ENCODE assay signal across 13 cellular contexts in the genomic region with DNA sequence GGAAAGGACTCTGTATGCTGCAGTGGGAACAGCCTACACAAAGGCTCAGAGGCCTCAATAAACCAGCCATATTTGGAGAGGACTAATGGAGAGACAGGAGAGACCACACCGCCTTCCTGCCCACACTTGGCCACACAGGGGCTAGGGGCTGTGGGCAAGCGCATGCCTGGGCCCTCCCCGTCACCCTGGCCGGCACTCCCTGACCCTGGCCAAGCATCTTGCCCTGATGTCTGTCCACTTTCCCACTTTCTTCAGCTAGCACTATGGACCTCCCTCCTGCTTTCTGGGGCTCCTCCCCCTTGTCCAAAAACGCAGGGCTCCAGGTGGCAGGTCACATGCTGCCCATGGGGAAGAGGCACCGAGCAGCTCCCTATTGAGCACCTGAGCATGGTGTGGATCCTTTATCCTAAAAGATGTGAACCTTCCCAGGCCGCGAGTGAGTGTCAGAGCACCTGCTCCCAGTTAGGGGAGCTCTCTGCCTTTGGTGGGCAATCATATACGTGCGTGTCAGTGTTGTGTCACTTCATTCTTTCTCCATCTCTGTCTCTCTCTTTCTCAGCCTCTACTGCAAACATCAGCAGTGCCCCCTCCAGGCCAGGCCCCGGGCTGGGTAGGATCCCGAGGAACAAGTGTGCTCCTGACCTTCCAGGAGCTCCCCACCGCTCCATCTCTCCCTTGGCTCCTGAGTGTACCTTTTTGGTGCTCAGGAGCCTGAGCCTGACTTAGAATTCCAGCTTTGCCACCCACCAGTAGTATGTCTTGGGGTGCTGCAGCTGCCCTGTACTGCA.
DNase-seq lines count a peak whose midpoint lies in the region; ATAC-seq, FAIRE-seq and TF ChIP-seq lines count a peak whose summit lies in the region.
"Had no signal": no experiment of that assay in that cellular context is flagged by ENCODE, and none has a peak within 500 bp of the region (broad histone marks: within the 10 kb centered on the region; RNA-seq: fewer than 3 reads in every experiment).

No MANE protein-coding gene starts in this region.

- no peaks in the 10 kb centered on the region for H3K79me2 ChIP-seq in K562 (ENCODE audit: control insufficient read depth, insufficient read depth, low read length)

- H3K27ac Mint-ChIP-seq in naive thymus-derived CD4-positive, alpha-beta T cell, result peak overlapping the region in 7 of 9 donors; percentile 1 to 93 (median 75)

- H3K9me3 ChIP-seq in K562 (replicated peaks; ENCODE audit: control insufficient read depth, insufficient read depth, low read depth, low read length), result no peaks in the 10 kb centered on the region
- H3K9me3 ChIP-seq in naive thymus-derived CD4-positive, alpha-beta T cell (ENCODE audit: control insufficient read depth in 2 of 3, low read length in 3 of 3), result no peaks in the 10 kb centered on the region
- H3K9me3 ChIP-seq: mucosa of descending colon had no signal

- H3K4me1 Mint-ChIP-seq in naive thymus-derived CD4-positive, alpha-beta T cell, result peaks cover 52 to 87% (median 70%) of the 10 kb centered on the region in 7 donors

- peaks cover 44% of the 10 kb centered on the region; the same call in 2 of the 3 replicates for H3K36me3 ChIP-seq in K562 (ENCODE audit: control insufficient read depth, insufficient read depth, low read length)
- no peaks in the 10 kb centered on the region for H3K36me3 ChIP-seq in naive thymus-derived CD4-positive, alpha-beta T cell (ENCODE audit: control insufficient read depth in 2 of 3, insufficient read depth in 3 of 3, low read length in 3 of 3)

- peaks cover 59 to 71% of the 10 kb centered on the region in 2 experiments for H3K4me1 ChIP-seq in K562 (replicated peaks in 1 of 2; ENCODE audit: control insufficient read depth in 2 of 2, insufficient read depth in 2 of 2, low read length in 2 of 2)
- H3K4me1 ChIP-seq in naive thymus-derived CD4-positive, alpha-beta T cell (ENCODE audit: control insufficient read depth in 2 of 2, insufficient read depth in 2 of 2, low read length in 2 of 2), result peaks cover 11 to 51% of the 10 kb centered on the region in 2 donors

- 84% methylated on average over 13 of the region's 13 CpGs for WGBS in K562 (ENCODE audit: insufficient coverage, low coverage, missing lambda C conversion rate)

- peak overlapping the region in 1 of 10 donors; percentile 16 for H3K4me3 Mint-ChIP-seq in naive thymus-derived CD4-positive, alpha-beta T cell

- H4K20me1 ChIP-seq in K562 (replicated peaks; ENCODE audit: control insufficient read depth, insufficient read depth, low read length), result no peaks in the 10 kb centered on the region

- no peaks in the 10 kb centered on the region for H3K27me3 ChIP-seq in K562 (ENCODE audit: control insufficient read depth in 2 of 2, insufficient read depth in 2 of 2, low read length in 2 of 2)
- no peaks in the 10 kb centered on the region for H3K27me3 ChIP-seq in naive thymus-derived CD4-positive, alpha-beta T cell (ENCODE audit: control insufficient read depth in 2 of 2, insufficient read depth in 2 of 2, low read length in 2 of 2)

- POLR2A ChIA-PET in AG04449 (lab: Yijun Ruan, JAX) (interaction anchor here (0.6 to 1.0 kb wide), 2 partner anchors 9 to 13 kb away, joined by 4 read pairs; no protein-coding TSS in a partner anchor), K562 (lab: Yijun Ruan, JAX) (interaction anchor here (0.7 to 3.1 kb wide), 5 partner anchors 10 to 76 kb away, joined by 3 to 19 read pairs (median 3); no protein-coding TSS in a partner anchor)
- POLR2A ChIA-PET in naive thymus-derived CD4-positive, alpha-beta T cell (lab: Charles Lee), result no interaction called here

- DNase-seq in AG04449 (ENCODE audit: low read depth, low spot score) (no peak), GM13977 (ENCODE audit: low spot score) (no peak), K562 (ENCODE audit: extremely low read depth in 1 of 4, low spot score in 3 of 4) (no peak), UCSD-AML1 (lab: John Stamatoyannopoulos, UW; ENCODE audit: unreplicated experiment) (no peak), NCI-H748 treated with DMSO at 0.1 percent for 48 hours (lab: John Stamatoyannopoulos, UW) (no peak), NCI-H226 (no peak)
- no peak for DNase-seq in naive thymus-derived CD4-positive, alpha-beta T cell
- DNase-seq: activated T-cell treated with anti-CD3 and anti-CD28 coated beads for 4 hours, cerebellar nuclear complex, mucosa of descending colon, small intestine had no signal

- H3K27me3 Mint-ChIP-seq in naive thymus-derived CD4-positive, alpha-beta T cell, result no peaks in the 10 kb centered on the region

- TF ChIP-seq EP300 in K562 (IDR thresholded peaks at IDR 0.05; ENCODE audit: low read length), result no peak

- no peak for FAIRE-seq in K562 (lab: Jason Lieb, UNC)
- FAIRE-seq: GM12892, small intestine had no signal

- peak overlapping the region in 1 of 2 experiments; percentile 47; a peak in 2 of 4 replicates for H3K9ac ChIP-seq in K562 (ENCODE audit: insufficient read depth in 1 of 2, low read depth in 2 of 2, low read length in 2 of 2)

- no peak overlapping the region for H2AFZ ChIP-seq in K562 (ENCODE audit: low read depth, low read length)

- CTCF ChIA-PET in AG04449 (lab: Yijun Ruan, JAX), result interaction anchor here (0.7 to 3.1 kb wide), 4 partner anchors 11 to 54 kb away, joined by 3 to 16 read pairs (median 5); no protein-coding TSS in a partner anchor
- CTCF ChIA-PET in K562 (lab: Yijun Ruan, JAX; ENCODE audit: low intra/inter-chr PET ratio), result no interaction called here
- CTCF ChIA-PET in naive thymus-derived CD4-positive, alpha-beta T cell (lab: Charles Lee), result no interaction called here

- peak; percentile 8 for TF ChIP-seq CTCF in AG04449 (IDR thresholded peaks at IDR 0.05; ENCODE audit: insufficient read depth, low read length, missing control alignments)
- peak; percentile 31 for TF ChIP-seq CTCF in GM13977 (IDR thresholded peaks at IDR 0.05; ENCODE audit: extremely low read depth, insufficient read depth, missing control alignments)
- TF ChIP-seq CTCF in K562 (IDR thresholded peaks at IDR 0.05 in 2 of 3, conservative IDR thresholded peaks at IDR 0.05 in 1 of 3; ENCODE audit: insufficient read depth in 2 of 3, low read depth in 1 of 3, low read length in 3 of 3), result peak in 2 of 3 experiments; percentile 14; a peak in 1 of 6 replicates

- intact Hi-C loops in K562 (cut with micrococcal nuclease), result no loop called here
- intact Hi-C loops in naive thymus-derived CD4-positive, alpha-beta T cell (cut with micrococcal nuclease), result no loop called here

- no TSS peak for BruUV-seq in K562 (replicated peaks; lab: Mats Ljungman, UMichigan)

- in situ Hi-C loops in GM13977 (cut with MboI; ENCODE audit: low pct_unique_long_range_greater_than_20kb, low sequenced_read_pairs, unreplicated experiment) (no loop called here), K562 (cut with MboI) (no loop called here)

- no peak overlapping the region for H3K27ac ChIP-seq in K562 (ENCODE audit: extremely low read depth, low read depth, low read length)
- no peak overlapping the region for H3K27ac ChIP-seq in naive thymus-derived CD4-positive, alpha-beta T cell (ENCODE audit: low read depth, low read length)

- no peak overlapping the region for H3K4me3 ChIP-seq in AG04449 (ENCODE audit: low read depth, low read length)
- no peak overlapping the region for H3K4me3 ChIP-seq in K562
- no peak overlapping the region for H3K4me3 ChIP-seq in naive thymus-derived CD4-positive, alpha-beta T cell (ENCODE audit: low read length)
- H3K4me3 ChIP-seq: mucosa of descending colon had no signal

- TF ChIP-seq POLR2A in K562 (conservative IDR thresholded peaks at IDR 0.05), result no peak

- no peaks in the 10 kb centered on the region for H3K9me3 Mint-ChIP-seq in naive thymus-derived CD4-positive, alpha-beta T cell

- H3K9me1 ChIP-seq in K562 (ENCODE audit: control insufficient read depth, insufficient read depth, low read length), result peaks cover 8% of the 10 kb centered on the region

- ATAC-seq in K562, result no peak
- ATAC-seq in naive thymus-derived CD4-positive, alpha-beta T cell, result no peak
- ATAC-seq in HG03520 (IDR thresholded peaks at IDR 0.05; ENCODE audit: unreplicated experiment), result no peak
- ATAC-seq: mucosa of descending colon had no signal

- H3K36me3 Mint-ChIP-seq in naive thymus-derived CD4-positive, alpha-beta T cell, result peaks cover 0 to 28% (median 15%) of the 10 kb centered on the region in 5 donors

- TF ChIP-seq RAD21 in K562 (CRISPR knock-in tag; conservative IDR thresholded peaks at IDR 0.05 in 1 of 2, IDR thresholded peaks at IDR 0.05 in 1 of 2), result peak in 1 of 2 experiments; percentile 29; a peak in 1 of 4 replicates

- no peak overlapping the region for H3K4me2 ChIP-seq in K562 (ENCODE audit: insufficient read depth, low read length)

TF ChIP-seq in K562, 482 proteins besides CTCF, POLR2A, EP300 and RAD21:
- TF ChIP-seq ZNF77 (CRISPR knock-in tag; IDR thresholded peaks at IDR 0.05) (no peak), FOXJ3 (CRISPR knock-in tag; IDR thresholded peaks at IDR 0.05) (no peak), ZNF41 (CRISPR knock-in tag; conservative IDR thresholded peaks at IDR 0.05) (no peak), ZNF146 (CRISPR knock-in tag; IDR thresholded peaks at IDR 0.05; ENCODE audit: unreplicated experiment) (no peak), RB1 (IDR thresholded peaks at IDR 0.05; ENCODE audit: low read depth) (no peak), FOXK1 (CRISPR knock-in tag; IDR thresholded peaks at IDR 0.05; ENCODE audit: borderline replicate concordance) (no peak)
- TF ChIP-seq, protein P1, sequence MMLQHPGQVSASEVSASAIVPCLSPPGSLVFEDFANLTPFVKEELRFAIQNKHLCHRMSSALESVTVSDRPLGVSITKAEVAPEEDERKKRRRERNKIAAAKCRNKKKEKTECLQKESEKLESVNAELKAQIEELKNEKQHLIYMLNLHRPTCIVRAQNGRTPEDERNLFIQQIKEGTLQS (IDR thresholded peaks at IDR 0.05), result no peak
- TF ChIP-seq, protein P1 (CRISPR knock-in tag; conservative IDR thresholded peaks at IDR 0.05), result no peak
TF ChIP-seq in K562: peak in this region for 0.
